ENCODE assay signal across 18 cellular contexts in genomic region chr17:63635787-63636186, GRCh38. TPM values are rescaled to one million over a fixed set of nuclear protein-coding genes. Genes with fewer than 3 reads are reported as not detected.
DNase-seq lines count a peak whose midpoint lies in the region; ATAC-seq and TF ChIP-seq lines count a peak whose summit lies in the region.
"Had no signal": no experiment of that assay in that cellular context is flagged by ENCODE, and none has a peak within 500 bp of the region (broad histone marks: within the 10 kb centered on the region; RNA-seq: fewer than 3 reads in every experiment).

No MANE protein-coding gene starts in this region.

- no peak overlapping the region for H3K4me3 ChIP-seq in A673 (ENCODE audit: low read depth, low read length, poor library complexity, severe bottlenecking)
- H3K4me3 ChIP-seq: colonic mucosa had no signal

- DNase-seq in A673 (ENCODE audit: low spot score) (peak; percentile 45), SK-N-DZ (ENCODE audit: low spot score) (peak; percentile 60), fibroblast of peridontal ligament (ENCODE audit: extremely low read depth) (peak; percentile 15), nucleus accumbens (lab: John Stamatoyannopoulos, UW) (peak in 38 of 56 donors; percentile 4 to 83 (median 22)), activated T-cell treated with anti-CD3 and anti-CD28 coated beads for 4 hours (no peak), SW480 (ENCODE audit: low spot score) (no peak)
- DNase-seq: ACHN; activated CD4-positive, alpha-beta T cell treated with anti-CD3 and anti-CD28 coated beads for 36 hours; colonic mucosa; HFFc6; NCI-H2107; T-helper 1 cell had no signal

- CTCF ChIA-PET in A673 (lab: Charles Lee), result interaction anchor here (1.2 kb wide), 1 partner anchor 14 kb away, joined by 3 read pairs; the partner anchor contains the start of gene MAP3K3

- peaks cover 4% of the 10 kb centered on the region for H3K36me3 ChIP-seq in A673 (ENCODE audit: insufficient read depth, low read length, poor library complexity, severe bottlenecking)

- H3K4me1 ChIP-seq in A673 (ENCODE audit: insufficient read depth, low read length, poor library complexity, severe bottlenecking), result peaks cover 27% of the 10 kb centered on the region
- H3K4me1 ChIP-seq: colonic mucosa had no signal

- no peaks in the 10 kb centered on the region for H3K27me3 ChIP-seq in A673 (replicated peaks; ENCODE audit: insufficient read depth, low read depth, low read length, poor library complexity)
- H3K27me3 ChIP-seq: colonic mucosa had no signal

- POLR2A ChIA-PET in A673 (lab: Charles Lee; ENCODE audit: low non-redundant PET), result no interaction called here

- ATAC-seq in HG03439 (IDR thresholded peaks at IDR 0.05; ENCODE audit: unreplicated experiment), result no peak
- ATAC-seq in GM18861 (IDR thresholded peaks at IDR 0.05; ENCODE audit: unreplicated experiment), result no peak
- ATAC-seq: activated CD4-positive, alpha-beta T cell treated with anti-CD3 and anti-CD28 coated beads for 36 hours; activated T-helper 17 cell treated with anti-CD3 and anti-CD28 coated beads, Interleukin-2, amount 50 U/mL, for 72 hours; sciatic nerve had no signal

- H3K9me3 ChIP-seq in A673 (ENCODE audit: low read depth, low read length, poor library complexity, severe bottlenecking), result no peaks in the 10 kb centered on the region
- H3K9me3 ChIP-seq: colonic mucosa had no signal

- intact Hi-C loops in A673 (cut with micrococcal nuclease; ENCODE audit: unreplicated experiment), result no loop called here

- TF ChIP-seq CTCF in A673 (conservative IDR thresholded peaks at IDR 0.05; ENCODE audit: low read depth, low read length), result no peak

- BruUV-seq in A673 (replicated peaks; lab: Mats Ljungman, UMichigan), result no TSS peak

- H3K27ac ChIP-seq in A673 (ENCODE audit: low read depth, low read length, poor library complexity, severe bottlenecking), result no peak overlapping the region
- H3K27ac ChIP-seq: C4-2B, colonic mucosa, HL-60 had no signal

RNA-seq across cellular contexts. Expression of gene MAP3K3, which starts 13.6 kb away (rescaled TPM):
- total RNA-seq in A673 (2021), result 25.9 and 27.8 TPM in 2 replicates
- polyA plus RNA-seq in SK-N-DZ (2014; cell fraction: cytosol; rRNA removed), result 26.6 and 28.1 TPM in 2 replicates
- polyA plus RNA-seq in SK-N-DZ (2014; cell fraction: nucleus; rRNA removed), result 41.0 and 61.6 TPM in 2 replicates

RNA-seq across cellular contexts. Expression of gene TACO1, which starts 35.1 kb away (rescaled TPM):
- total RNA-seq in A673 (2021), result 38.7 and 39.0 TPM in 2 replicates
- polyA plus RNA-seq in SK-N-DZ (2014; cell fraction: cytosol; rRNA removed), result 21.5 and 26.4 TPM in 2 replicates
- 13.9 and 21.1 TPM in 2 replicates for polyA plus RNA-seq in SK-N-DZ (2014; cell fraction: nucleus; rRNA removed)

Comparison
In these comparisons a context has a peak if more than half of its experiments do, and no peak if none do; other contexts are left out.
1. DNase-seq: peak in A673 (single experiment), SK-N-DZ (single experiment), fibroblast of peridontal ligament (single experiment) and nucleus accumbens (38 of 56); none in activated T-cell treated with anti-CD3 and anti-CD28 coated beads for 4 hours (single experiment) and SW480 (single experiment).